1 cellular context compared by ENCODE assay signal in the genomic region with DNA sequence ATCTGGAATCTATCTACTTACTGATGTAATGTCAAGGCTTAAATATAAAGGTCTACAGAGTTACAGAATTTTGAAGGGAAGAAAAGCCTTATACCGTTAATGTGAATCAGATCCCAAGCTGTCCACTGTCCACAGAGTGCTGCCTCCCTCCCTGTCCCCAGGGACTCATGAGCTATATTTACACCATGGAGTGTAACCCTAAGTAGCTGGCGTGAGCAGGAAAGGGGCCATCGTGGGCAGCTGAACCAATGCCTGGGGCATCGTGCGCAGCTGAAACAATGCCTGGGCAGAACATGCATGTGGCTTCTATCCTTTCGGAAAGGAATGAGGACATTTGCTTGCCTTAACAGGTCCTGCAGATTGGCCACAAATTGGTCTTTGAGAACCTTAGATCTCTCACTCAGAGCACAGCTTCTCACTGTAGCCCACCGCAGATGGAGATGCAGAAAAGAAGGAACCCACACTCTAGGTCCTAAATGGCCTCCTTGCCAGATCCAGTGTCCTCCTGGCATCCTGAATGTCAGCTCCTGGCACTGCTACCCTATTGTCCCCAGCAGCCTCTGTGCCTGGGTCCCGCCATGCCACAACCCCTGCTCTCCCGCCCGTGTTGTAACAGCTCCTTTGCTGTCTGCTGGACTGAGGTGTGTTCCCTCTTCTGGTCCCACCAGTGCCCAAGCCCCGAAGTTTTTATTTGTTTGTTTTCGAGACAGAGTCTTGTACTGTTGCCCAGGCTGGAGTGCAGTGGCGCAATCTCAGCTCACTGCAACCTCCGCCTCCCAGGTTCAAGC.
TF ChIP-seq lines count a peak whose summit lies in the region.

No MANE protein-coding gene starts in this region.

TF ChIP-seq in SK-N-SH treated with all-trans-retinoic acid at 6 μM for 48 hours, 23 proteins besides CTCF, POLR2A, EP300 and RAD21 (continued from another document):
- TF ChIP-seq, protein P1, sequence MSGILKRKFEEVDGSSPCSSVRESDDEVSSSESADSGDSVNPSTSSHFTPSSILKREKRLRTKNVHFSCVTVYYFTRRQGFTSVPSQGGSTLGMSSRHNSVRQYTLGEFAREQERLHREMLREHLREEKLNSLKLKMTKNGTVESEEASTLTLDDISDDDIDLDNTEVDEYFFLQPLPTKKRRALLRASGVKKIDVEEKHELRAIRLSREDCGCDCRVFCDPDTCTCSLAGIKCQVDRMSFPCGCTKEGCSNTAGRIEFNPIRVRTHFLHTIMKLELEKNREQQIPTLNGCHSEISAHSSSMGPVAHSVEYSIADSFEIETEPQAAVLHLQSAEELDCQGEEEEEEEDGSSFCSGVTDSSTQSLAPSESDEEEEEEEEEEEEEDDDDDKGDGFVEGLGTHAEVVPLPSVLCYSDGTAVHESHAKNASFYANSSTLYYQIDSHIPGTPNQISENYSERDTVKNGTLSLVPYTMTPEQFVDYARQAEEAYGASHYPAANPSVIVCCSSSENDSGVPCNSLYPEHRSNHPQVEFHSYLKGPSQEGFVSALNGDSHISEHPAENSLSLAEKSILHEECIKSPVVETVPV (CRISPR knock-in tag; IDR thresholded peaks at IDR 0.05), result no peak
- no peak for TF ChIP-seq ZFP30 (CRISPR knock-in tag; IDR thresholded peaks at IDR 0.05)
- TF ChIP-seq, protein P2, sequence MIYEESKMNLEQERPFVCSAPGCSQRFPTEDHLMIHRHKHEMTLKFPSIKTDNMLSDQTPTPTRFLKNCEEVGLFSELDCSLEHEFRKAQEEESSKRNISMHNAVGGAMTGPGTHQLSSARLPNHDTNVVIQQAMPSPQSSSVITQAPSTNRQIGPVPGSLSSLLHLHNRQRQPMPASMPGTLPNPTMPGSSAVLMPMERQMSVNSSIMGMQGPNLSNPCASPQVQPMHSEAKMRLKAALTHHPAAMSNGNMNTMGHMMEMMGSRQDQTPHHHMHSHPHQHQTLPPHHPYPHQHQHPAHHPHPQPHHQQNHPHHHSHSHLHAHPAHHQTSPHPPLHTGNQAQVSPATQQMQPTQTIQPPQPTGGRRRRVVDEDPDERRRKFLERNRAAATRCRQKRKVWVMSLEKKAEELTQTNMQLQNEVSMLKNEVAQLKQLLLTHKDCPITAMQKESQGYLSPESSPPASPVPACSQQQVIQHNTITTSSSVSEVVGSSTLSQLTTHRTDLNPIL (CRISPR knock-in tag; IDR thresholded peaks at IDR 0.05; ENCODE audit: low read depth), result no peak
- TF ChIP-seq CSDC2 (CRISPR knock-in tag; IDR thresholded peaks at IDR 0.05), result no peak
- TF ChIP-seq ZNF8 (CRISPR knock-in tag; IDR thresholded peaks at IDR 0.05), result no peak
- TF ChIP-seq OSR1 (CRISPR knock-in tag; IDR thresholded peaks at IDR 0.05), result no peak
- TF ChIP-seq, protein P3, sequence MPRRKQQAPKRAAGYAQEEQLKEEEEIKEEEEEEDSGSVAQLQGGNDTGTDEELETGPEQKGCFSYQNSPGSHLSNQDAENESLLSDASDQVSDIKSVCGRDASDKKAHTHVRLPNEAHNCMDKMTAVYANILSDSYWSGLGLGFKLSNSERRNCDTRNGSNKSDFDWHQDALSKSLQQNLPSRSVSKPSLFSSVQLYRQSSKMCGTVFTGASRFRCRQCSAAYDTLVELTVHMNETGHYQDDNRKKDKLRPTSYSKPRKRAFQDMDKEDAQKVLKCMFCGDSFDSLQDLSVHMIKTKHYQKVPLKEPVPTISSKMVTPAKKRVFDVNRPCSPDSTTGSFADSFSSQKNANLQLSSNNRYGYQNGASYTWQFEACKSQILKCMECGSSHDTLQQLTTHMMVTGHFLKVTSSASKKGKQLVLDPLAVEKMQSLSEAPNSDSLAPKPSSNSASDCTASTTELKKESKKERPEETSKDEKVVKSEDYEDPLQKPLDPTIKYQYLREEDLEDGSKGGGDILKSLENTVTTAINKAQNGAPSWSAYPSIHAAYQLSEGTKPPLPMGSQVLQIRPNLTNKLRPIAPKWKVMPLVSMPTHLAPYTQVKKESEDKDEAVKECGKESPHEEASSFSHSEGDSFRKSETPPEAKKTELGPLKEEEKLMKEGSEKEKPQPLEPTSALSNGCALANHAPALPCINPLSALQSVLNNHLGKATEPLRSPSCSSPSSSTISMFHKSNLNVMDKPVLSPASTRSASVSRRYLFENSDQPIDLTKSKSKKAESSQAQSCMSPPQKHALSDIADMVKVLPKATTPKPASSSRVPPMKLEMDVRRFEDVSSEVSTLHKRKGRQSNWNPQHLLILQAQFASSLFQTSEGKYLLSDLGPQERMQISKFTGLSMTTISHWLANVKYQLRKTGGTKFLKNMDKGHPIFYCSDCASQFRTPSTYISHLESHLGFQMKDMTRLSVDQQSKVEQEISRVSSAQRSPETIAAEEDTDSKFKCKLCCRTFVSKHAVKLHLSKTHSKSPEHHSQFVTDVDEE (CRISPR knock-in tag; IDR thresholded peaks at IDR 0.05), result no peak
- TF ChIP-seq ISL1 (CRISPR knock-in tag; IDR thresholded peaks at IDR 0.05), result no peak
- no peak for TF ChIP-seq PPARA (CRISPR knock-in tag; IDR thresholded peaks at IDR 0.05; ENCODE audit: borderline replicate concordance)
